10 cellular contexts compared by ENCODE assay signal in the genomic region with DNA sequence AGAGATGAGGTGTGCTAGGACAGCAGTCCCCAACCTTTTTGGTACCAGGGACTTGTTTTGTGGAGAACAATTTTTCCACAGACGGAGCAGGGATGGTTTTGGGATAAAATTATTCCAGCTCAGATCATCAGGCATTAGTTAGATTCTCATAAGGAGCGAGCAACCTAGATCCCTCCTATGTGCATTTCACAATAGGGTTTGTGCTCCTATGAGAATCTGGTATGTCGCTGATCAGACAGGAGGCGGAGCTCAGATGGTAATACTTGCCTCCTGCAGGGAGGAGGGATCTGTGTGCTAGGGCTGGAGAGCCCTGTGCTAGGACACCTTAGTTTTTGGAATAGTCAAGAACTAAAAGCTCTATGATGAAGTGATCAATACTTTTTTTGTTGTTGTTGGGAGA. TPM values are rescaled to one million over a fixed set of nuclear protein-coding genes. Genes with fewer than 3 reads are reported as not detected.
DNase-seq lines count a peak whose midpoint lies in the region; ATAC-seq lines count a peak whose summit lies in the region.
"Had no signal": no experiment of that assay in that cellular context is flagged by ENCODE, and none has a peak within 500 bp of the region (broad histone marks: within the 10 kb centered on the region; RNA-seq: fewer than 3 reads in every experiment).

No MANE protein-coding gene starts in this region.

- H3K4me3 Mint-ChIP-seq in activated naive CD4-positive, alpha-beta T cell treated with anti-CD3 and anti-CD28 coated beads, Interleukin-2, amount 50 U/mL, for 24 hours = peak overlapping the region; percentile 64

- H3K36me3 Mint-ChIP-seq in activated naive CD4-positive, alpha-beta T cell treated with anti-CD3 and anti-CD28 coated beads, Interleukin-2, amount 50 U/mL, for 24 hours = peaks cover 9% of the 10 kb centered on the region

- no peak overlapping the region for H3K27ac Mint-ChIP-seq in activated naive CD4-positive, alpha-beta T cell treated with anti-CD3 and anti-CD28 coated beads, Interleukin-2, amount 50 U/mL, for 24 hours

- no peaks in the 10 kb centered on the region for H3K27me3 ChIP-seq in MG63

- no peaks in the 10 kb centered on the region for H3K9me3 Mint-ChIP-seq in activated naive CD4-positive, alpha-beta T cell treated with anti-CD3 and anti-CD28 coated beads, Interleukin-2, amount 50 U/mL, for 24 hours

- H3K27me3 Mint-ChIP-seq in activated naive CD4-positive, alpha-beta T cell treated with anti-CD3 and anti-CD28 coated beads, Interleukin-2, amount 50 U/mL, for 24 hours = no peaks in the 10 kb centered on the region

- peaks cover 40% of the 10 kb centered on the region for H3K4me1 Mint-ChIP-seq in activated naive CD4-positive, alpha-beta T cell treated with anti-CD3 and anti-CD28 coated beads, Interleukin-2, amount 50 U/mL, for 24 hours

- DNase-seq in NCI-H2029 (lab: John Stamatoyannopoulos, UW) (peak; percentile 54), NCI-H2029 treated with DMSO at 0.1 percent for 48 hours (lab: John Stamatoyannopoulos, UW) (no peak), MG63 (peak; percentile 34), kidney tubule cell (ENCODE audit: low spot score) (peak; percentile 52), DMS153 (lab: John Stamatoyannopoulos, UW) (no peak)

- ATAC-seq in GM21381 (IDR thresholded peaks at IDR 0.05; ENCODE audit: unreplicated experiment) = no peak
- no peak for ATAC-seq in GM21723 (IDR thresholded peaks at IDR 0.05; ENCODE audit: unreplicated experiment)

- H3K9me3 ChIP-seq in MG63 = peaks cover 8% of the 10 kb centered on the region

- H3K36me3 ChIP-seq in MG63 = peaks cover 39% of the 10 kb centered on the region

- H3K4me3 ChIP-seq in MG63 = peak overlapping the region; percentile 95; the same call in 1 of the 2 replicates

RNA-seq across cellular contexts. Expression of a gene that starts 2.5 kb away (rescaled TPM):
- 18.6 and 27.3 TPM in 2 replicates for total RNA-seq in MG63 (2014; rRNA removed; shearing (Covaris generic); ENCODE audit: low replicate concordance)

RNA-seq across cellular contexts. Expression of a gene that starts 15.4 kb away (rescaled TPM):
- not detected in 2 replicates for total RNA-seq in MG63 (2014; rRNA removed; shearing (Covaris generic); ENCODE audit: low replicate concordance)
- total RNA-seq: myocyte had no signal

RNA-seq across cellular contexts. Expression of a gene that starts 52.0 kb away (rescaled TPM):
- 41.8 and 56.3 TPM in 2 replicates for total RNA-seq in MG63 (2014; rRNA removed; shearing (Covaris generic); ENCODE audit: low replicate concordance)
- total RNA-seq: T-helper 2 cell treated with Interferon-gamma antibody and Interleukin-4, amounts not matched to agents 100 ng/mL and 5 ng/mL, for 36 hours had no signal

Comparison
In these comparisons a context has a peak if more than half of its experiments do, and no peak if none do; other contexts are left out.
1. DNase-seq: peak in NCI-H2029 (single experiment), MG63 (single experiment) and kidney tubule cell (single experiment); none in NCI-H2029 treated with DMSO at 0.1 percent for 48 hours (single experiment) and DMS153 (single experiment).